10 cellular contexts compared by ENCODE assay signal in genomic region chr6:127290391-127290963, GRCh38. TPM values are rescaled to one million over a fixed set of nuclear protein-coding genes. Genes with fewer than 3 reads are reported as not detected.
DNase-seq lines count a peak whose midpoint lies in the region; ATAC-seq and TF ChIP-seq lines count a peak whose summit lies in the region.
"Had no signal": no experiment of that assay in that cellular context is flagged by ENCODE, and none has a peak within 500 bp of the region (broad histone marks: within the 10 kb centered on the region; RNA-seq: fewer than 3 reads in every experiment).

No MANE protein-coding gene starts in this region.

- DNase-seq in stimulated activated naive CD8-positive, alpha-beta T cell treated with anti-CD3 and anti-CD28 coated beads, Interleukin-15, Interleukin-2, amounts not matched to agents 100 U/mL and 50 U/mL, for 24 hours: no peak
- DNase-seq in chondrocyte (ENCODE audit: low spot score): no peak
- DNase-seq in DMS 273 treated with DMSO at 0.1 percent for 48 hours (lab: John Stamatoyannopoulos, UW): no peak
- no peak for DNase-seq in GM10266 (ENCODE audit: extremely low spot score)
- no peak for DNase-seq in activated CD4-positive, CD25-positive, alpha-beta regulatory T cell treated with anti-CD3 and anti-CD28 coated beads, Interleukin-2, amount 50 U/mL, for 72 hours
- DNase-seq in germinal center (ENCODE audit: low spot score): no peak
- DNase-seq: esophagus squamous epithelium, NCI-H2227 treated with DMSO at 0.1 percent for 48 hours had no signal

- peak overlapping the region; percentile 14 for H3K27ac Mint-ChIP-seq in stimulated activated naive CD8-positive, alpha-beta T cell treated with anti-CD3 and anti-CD28 coated beads, Interleukin-15, Interleukin-2, amounts not matched to agents 100 ng/mL and 50 ng/mL, for 24 hours
- peak overlapping the region; percentile 38 for H3K27ac Mint-ChIP-seq in chondrocyte (ENCODE audit: unreplicated experiment)

- no peak for TF ChIP-seq CTCF in chondrocyte (IDR thresholded peaks at IDR 0.05)
- no peak for TF ChIP-seq CTCF in GM10266 (IDR thresholded peaks at IDR 0.05; ENCODE audit: control insufficient read depth, insufficient read depth, low read depth, missing control alignments)

- H3K4me3 Mint-ChIP-seq in stimulated activated naive CD8-positive, alpha-beta T cell treated with anti-CD3 and anti-CD28 coated beads, Interleukin-15, Interleukin-2, amounts not matched to agents 100 ng/mL and 50 ng/mL, for 24 hours: no peak overlapping the region
- no peak overlapping the region for H3K4me3 Mint-ChIP-seq in chondrocyte (ENCODE audit: unreplicated experiment)

- no peak for ATAC-seq in stimulated activated naive CD8-positive, alpha-beta T cell treated with anti-CD3 and anti-CD28 coated beads, Interleukin-15, Interleukin-2, amounts not matched to agents 100 U/mL and 50 U/mL, for 24 hours
- ATAC-seq in HG03097 (IDR thresholded peaks at IDR 0.05; ENCODE audit: low FRiP score, unreplicated experiment): peak; percentile 39

- no peaks in the 10 kb centered on the region for H3K9me3 Mint-ChIP-seq in stimulated activated naive CD8-positive, alpha-beta T cell treated with anti-CD3 and anti-CD28 coated beads, Interleukin-15, Interleukin-2, amounts not matched to agents 100 ng/mL and 50 ng/mL, for 24 hours
- no peaks in the 10 kb centered on the region for H3K9me3 Mint-ChIP-seq in chondrocyte (ENCODE audit: low read depth)

- peaks cover 46% of the 10 kb centered on the region for H3K4me1 Mint-ChIP-seq in stimulated activated naive CD8-positive, alpha-beta T cell treated with anti-CD3 and anti-CD28 coated beads, Interleukin-15, Interleukin-2, amounts not matched to agents 100 ng/mL and 50 ng/mL, for 24 hours (ENCODE audit: low read depth)
- peaks cover 34% of the 10 kb centered on the region for H3K4me1 Mint-ChIP-seq in chondrocyte (ENCODE audit: low read depth)

- no peaks in the 10 kb centered on the region for H3K27me3 Mint-ChIP-seq in stimulated activated naive CD8-positive, alpha-beta T cell treated with anti-CD3 and anti-CD28 coated beads, Interleukin-15, Interleukin-2, amounts not matched to agents 100 ng/mL and 50 ng/mL, for 24 hours
- H3K27me3 Mint-ChIP-seq in chondrocyte (ENCODE audit: low read depth): no peaks in the 10 kb centered on the region

- peaks cover 68% of the 10 kb centered on the region for H3K36me3 Mint-ChIP-seq in stimulated activated naive CD8-positive, alpha-beta T cell treated with anti-CD3 and anti-CD28 coated beads, Interleukin-15, Interleukin-2, amounts not matched to agents 100 ng/mL and 50 ng/mL, for 24 hours (ENCODE audit: low read depth)
- peaks cover 25% of the 10 kb centered on the region for H3K36me3 Mint-ChIP-seq in chondrocyte (ENCODE audit: low read depth)

RNA-seq across cellular contexts. Expression of gene RNF146, which starts 23.8 kb away (rescaled TPM):
- 48.1 to 62.8 TPM (median 49.4 TPM) in 3 replicates for total RNA-seq in chondrocyte

RNA-seq across cellular contexts. Expression of gene ECHDC1, which starts 52.9 kb away (rescaled TPM):
- 35.7 to 47.4 TPM (median 40.4 TPM) in 3 replicates for total RNA-seq in chondrocyte
